1 cellular context compared by ENCODE assay signal in genomic region chr15:64162869-64163661, GRCh38.
TF ChIP-seq lines count a peak whose summit lies in the region.

TSS of gene PPIB (minus strand) at chr15:64163022. CDS start at chr15:64162986, 36 bp downstream.

TF ChIP-seq in HEK293, 187 proteins besides CTCF, POLR2A, EP300 and RAD21 (continued from another document and continues in another):
- peak; percentile 90 for TF ChIP-seq PRDM10 (tag by site-specific recombination; IDR thresholded peaks at IDR 0.05)
- peak; percentile 40; the same call in 1 of the 2 replicates for TF ChIP-seq ZNF121 (tag by site-specific recombination; IDR thresholded peaks at IDR 0.05)
- TF ChIP-seq HIC1 (tag by site-specific recombination; IDR thresholded peaks at IDR 0.05): no peak
- TF ChIP-seq RBAK (tag by site-specific recombination; IDR thresholded peaks at IDR 0.05): no peak
- TF ChIP-seq ZNF19 (tag by site-specific recombination; IDR thresholded peaks at IDR 0.05; ENCODE audit: low read depth): no peak
- 0 out of 2 replicates have a peak, but pooled peaks have one; percentile 55 for TF ChIP-seq ZNF660 (tag by site-specific recombination; IDR thresholded peaks at IDR 0.05)
- peak; percentile 14; the same call in 1 of the 2 replicates for TF ChIP-seq ZNF692 (tag by site-specific recombination; IDR thresholded peaks at IDR 0.05)
- no peak for TF ChIP-seq YY2 (tag by site-specific recombination; IDR thresholded peaks at IDR 0.05)
- TF ChIP-seq ZBTB20 (tag by site-specific recombination; IDR thresholded peaks at IDR 0.05): 0 out of 2 replicates have a peak, but pooled peaks have one; percentile 39
- peak; percentile 92 for TF ChIP-seq KLF10 (tag by site-specific recombination; IDR thresholded peaks at IDR 0.05)
- peak; percentile 92 for TF ChIP-seq ZFHX2 (tag by site-specific recombination; conservative IDR thresholded peaks at IDR 0.05)
- TF ChIP-seq ZNF677 (tag by site-specific recombination; IDR thresholded peaks at IDR 0.05): no peak
- no peak for TF ChIP-seq PBX3 (CRISPR knock-in tag; IDR thresholded peaks at IDR 0.05)
- peak; percentile 71; the same call in 1 of the 2 replicates for TF ChIP-seq ZEB2 (tag by site-specific recombination; IDR thresholded peaks at IDR 0.05)
- TF ChIP-seq ZNF341 (tag by site-specific recombination; IDR thresholded peaks at IDR 0.05; ENCODE audit: low read depth): peak; percentile 81
- no peak for TF ChIP-seq ZNF549 (tag by site-specific recombination; IDR thresholded peaks at IDR 0.05)
- TF ChIP-seq ZNF639 (tag by site-specific recombination; IDR thresholded peaks at IDR 0.05): no peak
- no peak for TF ChIP-seq ZNF701 (tag by site-specific recombination; IDR thresholded peaks at IDR 0.05)
- TF ChIP-seq TRIM28 (IDR thresholded peaks at IDR 0.05; ENCODE audit: borderline replicate concordance, low read length): no peak
- TF ChIP-seq ZNF830 (tag by site-specific recombination; IDR thresholded peaks at IDR 0.05; ENCODE audit: low read depth): no peak
- TF ChIP-seq OVOL3 (tag by site-specific recombination; IDR thresholded peaks at IDR 0.05): no peak
- TF ChIP-seq ZNF768 (tag by site-specific recombination; IDR thresholded peaks at IDR 0.05): no peak
- peak; percentile 61 for TF ChIP-seq OSR2 (tag by site-specific recombination; IDR thresholded peaks at IDR 0.05)
- 0 out of 2 replicates have a peak, but pooled peaks have one; percentile 33 for TF ChIP-seq ZNF501 (tag by site-specific recombination; IDR thresholded peaks at IDR 0.05)
- TF ChIP-seq ZNF138 (tag by site-specific recombination; IDR thresholded peaks at IDR 0.05; ENCODE audit: borderline replicate concordance): no peak
- no peak for TF ChIP-seq FEZF1 (tag by site-specific recombination; IDR thresholded peaks at IDR 0.05)
- TF ChIP-seq ZNF561 (tag by site-specific recombination; IDR thresholded peaks at IDR 0.05; ENCODE audit: borderline replicate concordance): 0 out of 2 replicates have a peak, but pooled peaks have one; percentile 42
- no peak for TF ChIP-seq ZNF280D (tag by site-specific recombination; IDR thresholded peaks at IDR 0.05)
- TF ChIP-seq ZNF114 (tag by site-specific recombination; IDR thresholded peaks at IDR 0.05): no peak
- TF ChIP-seq GLIS1 (tag by site-specific recombination; IDR thresholded peaks at IDR 0.05): peak; percentile 75
- no peak for TF ChIP-seq ZBTB48 (tag by site-specific recombination; IDR thresholded peaks at IDR 0.05)
- TF ChIP-seq KLF9 (tag by site-specific recombination; IDR thresholded peaks at IDR 0.05; ENCODE audit: low read depth): peak; percentile 57; the same call in 1 of the 2 replicates
- TF ChIP-seq ZNF654 (tag by site-specific recombination; IDR thresholded peaks at IDR 0.05; ENCODE audit: low read depth): peak; percentile 28
- TF ChIP-seq PRDM2 (tag by site-specific recombination; IDR thresholded peaks at IDR 0.05; ENCODE audit: borderline replicate concordance): no peak
- no peak for TF ChIP-seq ZBTB7A (tag by site-specific recombination; IDR thresholded peaks at IDR 0.05; ENCODE audit: low read depth)
- peak; percentile 77; the same call in 1 of the 2 replicates for TF ChIP-seq ZNF2 (tag by site-specific recombination; IDR thresholded peaks at IDR 0.05)
- TF ChIP-seq ZBTB44 (tag by site-specific recombination; IDR thresholded peaks at IDR 0.05): no peak
- no peak for TF ChIP-seq ZNF580 (tag by site-specific recombination; IDR thresholded peaks at IDR 0.05)
- TF ChIP-seq ZNF112 (tag by site-specific recombination; IDR thresholded peaks at IDR 0.05): no peak
